8 cellular contexts compared by ENCODE assay signal in genomic region chr17:16438173-16438556, GRCh38. TPM values are rescaled to one million over a fixed set of nuclear protein-coding genes. Genes with fewer than 3 reads are reported as not detected.
DNase-seq lines count a peak whose midpoint lies in the region; ATAC-seq and TF ChIP-seq lines count a peak whose summit lies in the region.

No MANE protein-coding gene starts in this region.

- CTCF ChIA-PET in Caco-2 (lab: Charles Lee), result interaction anchor here (0.6 to 1.8 kb wide), 13 partner anchors 8 to 152 kb away, joined by 3 to 25 read pairs (median 3); no protein-coding TSS in a partner anchor

- no peak for TF ChIP-seq CTCF in Caco-2 (IDR thresholded peaks at IDR 0.05; ENCODE audit: insufficient read depth in 1 of 2, low read depth in 1 of 2, low read length in 1 of 2, severe bottlenecking in 1 of 2, unreplicated experiment in 1 of 2)

- H3K4me3 Mint-ChIP-seq in Caco-2 (ENCODE audit: unreplicated experiment), result peak overlapping the region; percentile 86
- peak overlapping the region; percentile 99 for H3K4me3 Mint-ChIP-seq in central memory CD8-positive, alpha-beta T cell
- peak overlapping the region; percentile 94 for H3K4me3 Mint-ChIP-seq in natural killer cell treated with Interleukin-12 subunit alpha and Interleukin-12 subunit beta and Interleukin-15 and Interleukin-18, amount 100 ng/mL, for 72 hours

- H3K36me3 Mint-ChIP-seq in Caco-2 (ENCODE audit: insufficient read depth, unreplicated experiment), result peaks cover 53% of the 10 kb centered on the region
- H3K36me3 Mint-ChIP-seq in central memory CD8-positive, alpha-beta T cell (ENCODE audit: insufficient read depth), result peaks cover 45% of the 10 kb centered on the region
- H3K36me3 Mint-ChIP-seq in natural killer cell treated with Interleukin-12 subunit alpha and Interleukin-12 subunit beta and Interleukin-15 and Interleukin-18, amount 100 ng/mL, for 72 hours, result peaks cover 29% of the 10 kb centered on the region

- H3K27me3 ChIP-seq in Caco-2 (replicated peaks; ENCODE audit: control insufficient read depth, insufficient read depth, low read length), result no peaks in the 10 kb centered on the region

- H3K9me3 ChIP-seq in Caco-2, result no peaks in the 10 kb centered on the region

- peak overlapping the region; percentile 93 for H3K27ac Mint-ChIP-seq in Caco-2 (ENCODE audit: unreplicated experiment)
- peak overlapping the region; percentile 98 for H3K27ac Mint-ChIP-seq in central memory CD8-positive, alpha-beta T cell (ENCODE audit: low read depth)
- H3K27ac Mint-ChIP-seq in natural killer cell treated with Interleukin-12 subunit alpha and Interleukin-12 subunit beta and Interleukin-15 and Interleukin-18, amount 100 ng/mL, for 72 hours, result peak overlapping the region; percentile 95 to 97

- DNase-seq in Caco-2 (no peak), activated gamma-delta T cell (lab: John Stamatoyannopoulos, UW) (no peak)
- no peak for DNase-seq in central memory CD8-positive, alpha-beta T cell (ENCODE audit: low spot score in 2 of 2)
- no peak for DNase-seq in natural killer cell treated with Interleukin-12 subunit alpha and Interleukin-12 subunit beta and Interleukin-15 and Interleukin-18, amount 100 ng/mL, for 72 hours (ENCODE audit: low spot score)

- POLR2A ChIA-PET in Caco-2 (lab: Charles Lee), result interaction anchor here (0.6 to 2.1 kb wide), 27 partner anchors 8 to 1398 kb away, joined by 3 to 41 read pairs (median 5); partner anchors contain the start of genes CENPV, PIGL, SREBF1 and UBB

- H3K4me1 ChIP-seq in Caco-2, result peaks cover 34% of the 10 kb centered on the region

- H3K36me3 ChIP-seq in Caco-2 (ENCODE audit: control insufficient read depth, insufficient read depth, low read length), result peaks cover 18% of the 10 kb centered on the region

- H3K4me3 ChIP-seq in Caco-2 (ENCODE audit: low read depth, low read length), result peak overlapping the region; percentile 41

- no peaks in the 10 kb centered on the region for H3K27me3 Mint-ChIP-seq in Caco-2 (ENCODE audit: insufficient read depth, unreplicated experiment)
- no peaks in the 10 kb centered on the region for H3K27me3 Mint-ChIP-seq in central memory CD8-positive, alpha-beta T cell
- no peaks in the 10 kb centered on the region for H3K27me3 Mint-ChIP-seq in natural killer cell treated with Interleukin-12 subunit alpha and Interleukin-12 subunit beta and Interleukin-15 and Interleukin-18, amount 100 ng/mL, for 72 hours

- intact Hi-C loops in Caco-2 (cut with micrococcal nuclease; ENCODE audit: unreplicated experiment), result loop anchor here (1.0 kb wide), 1 partner anchor 57 kb away; the partner anchor contains the start of gene UBB

- H3K4me1 Mint-ChIP-seq in Caco-2 (ENCODE audit: low read depth, unreplicated experiment), result peaks cover 32% of the 10 kb centered on the region
- peaks cover 64% of the 10 kb centered on the region for H3K4me1 Mint-ChIP-seq in central memory CD8-positive, alpha-beta T cell
- H3K4me1 Mint-ChIP-seq in natural killer cell treated with Interleukin-12 subunit alpha and Interleukin-12 subunit beta and Interleukin-15 and Interleukin-18, amount 100 ng/mL, for 72 hours (ENCODE audit: low read depth in 2 of 2), result peaks cover 57 to 58% of the 10 kb centered on the region in 2 donors

- ATAC-seq in HG03432 (IDR thresholded peaks at IDR 0.05; ENCODE audit: unreplicated experiment), result peak; percentile 10
- no peak for ATAC-seq in central memory CD8-positive, alpha-beta T cell (replicated peaks; ENCODE audit: extremely low read depth, poor library complexity, severe bottlenecking)
- no peak for ATAC-seq in natural killer cell treated with Interleukin-12 subunit alpha and Interleukin-12 subunit beta and Interleukin-15 and Interleukin-18, amount 100 ng/mL, for 72 hours
- no peak for ATAC-seq in HG02852 (IDR thresholded peaks at IDR 0.05; ENCODE audit: unreplicated experiment)
- no peak for ATAC-seq in HG02571 (IDR thresholded peaks at IDR 0.05; ENCODE audit: unreplicated experiment)
- ATAC-seq in GM21360 (IDR thresholded peaks at IDR 0.05; ENCODE audit: unreplicated experiment), result no peak

- no peaks in the 10 kb centered on the region for H3K9me3 Mint-ChIP-seq in Caco-2 (ENCODE audit: unreplicated experiment)
- no peaks in the 10 kb centered on the region for H3K9me3 Mint-ChIP-seq in central memory CD8-positive, alpha-beta T cell
- H3K9me3 Mint-ChIP-seq in natural killer cell treated with Interleukin-12 subunit alpha and Interleukin-12 subunit beta and Interleukin-15 and Interleukin-18, amount 100 ng/mL, for 72 hours, result no peaks in the 10 kb centered on the region

- TSS peak; percentile 96 for BruUV-seq in Caco-2 (replicated peaks; lab: Mats Ljungman, UMichigan)

RNA-seq across cellular contexts. Expression of gene TRPV2, which starts 22.8 kb away (rescaled TPM):
- total RNA-seq in Caco-2 (2022), result 0.28 and 0.41 TPM in 2 replicates
- 100 to 1,000 TPM in 1 of 2 donors, 10 to 100 TPM in 1; 83.8 to 125 TPM for total RNA-seq in natural killer cell treated with Interleukin-12 subunit alpha and Interleukin-12 subunit beta and Interleukin-15 and Interleukin-18, amount 100 ng/mL, for 72 hours

RNA-seq across cellular contexts. Expression of gene LRRC75A, which starts 53.8 kb away (rescaled TPM):
- total RNA-seq in Caco-2 (2022), result 4.0 and 4.5 TPM in 2 replicates
- 1 to 10 TPM; 1.9 to 2.6 TPM for total RNA-seq in natural killer cell treated with Interleukin-12 subunit alpha and Interleukin-12 subunit beta and Interleukin-15 and Interleukin-18, amount 100 ng/mL, for 72 hours

RNA-seq across cellular contexts. Expression of gene UBB, which starts 57.3 kb away (rescaled TPM):
- total RNA-seq in Caco-2 (2022), result 1,900 and 1,904 TPM in 2 replicates
- 1,000 to 10,000 TPM; 1,085 to 1,889 TPM for total RNA-seq in natural killer cell treated with Interleukin-12 subunit alpha and Interleukin-12 subunit beta and Interleukin-15 and Interleukin-18, amount 100 ng/mL, for 72 hours

Comparison
In these comparisons a context has a peak if more than half of its experiments do, and no peak if none do; other contexts are left out.
1. RNA of gene TRPV2, which starts 22.8 kb away (total RNA-seq): 83.8 to 125 TPM in natural killer cell treated with Interleukin-12 subunit alpha and Interleukin-12 subunit beta and Interleukin-15 and Interleukin-18, amount 100 ng/mL, for 72 hours; 0.28 to 0.41 TPM in Caco-2; every median in the first group is over 10 times any median in the second.
2. Peak in every context shown above with its lines, with median percentiles within 50 percentile points of each other: H3K27ac Mint-ChIP-seq and H3K4me3 Mint-ChIP-seq.